Comparison of ENCODE assay signal across 31 cellular contexts in genomic region chr3:122868322-122868721, GRCh38.
"Had no signal": no experiment of that assay in that cellular context is flagged by ENCODE, and none has a peak within 500 bp of the region (broad histone marks: within the 10 kb centered on the region; RNA-seq: fewer than 3 reads in every experiment).

No MANE protein-coding gene starts in this region.

- H3K27ac ChIP-seq: adrenal gland, body of pancreas, brain microvascular endothelial cell, breast epithelium, VCaP had no signal

- FAIRE-seq: astrocyte, TTC549 had no signal

- H3K9me3 ChIP-seq: adrenal gland, body of pancreas, breast epithelium had no signal

- H3K4me1 ChIP-seq: adrenal gland, body of pancreas, breast epithelium had no signal

- H3K27me3 ChIP-seq: adrenal gland, body of pancreas, brain microvascular endothelial cell, breast epithelium had no signal

- H3K4me3 ChIP-seq: adrenal gland, body of pancreas, breast epithelium had no signal

- H3K36me3 ChIP-seq: adrenal gland, brain microvascular endothelial cell, breast epithelium had no signal

- DNase-seq: activated B cell treated with CpG ODN at 0.5 μM for 24 hours; activated CD4-positive, alpha-beta memory T cell treated with anti-CD3 and anti-CD28 coated beads for 36 hours; activated CD4-positive, alpha-beta T cell treated with anti-CD3 and anti-CD28 coated beads for 4 hours; activated CD4-positive, alpha-beta T cell treated with anti-CD3 and anti-CD28 coated beads, Interleukin-2, amount 10 ng/mL, durations not matched to agents 7 days and 5 days; activated CD4-positive, alpha-beta T cell treated with anti-CD3 and anti-CD28 coated beads, Interleukin-2, amount 50 U/mL, for 4 hours; activated CD4-positive, CD25-positive, alpha-beta regulatory T cell treated with anti-CD3 and anti-CD28 coated beads, Interleukin-2, amount 50 U/mL, for 72 hours; activated CD8-positive, alpha-beta memory T cell treated with anti-CD3 and anti-CD28 coated beads, Interleukin-2, amount 50 U/mL, for 4 hours; activated CD8-positive, alpha-beta T cell treated with anti-CD3 and anti-CD28 coated beads for 36 hours; activated effector memory CD4-positive, alpha-beta T cell treated with anti-CD3 and anti-CD28 coated beads, Interleukin-2, amount 50 U/mL, for 16 hours; activated gamma-delta T cell treated with Interleukin-2 at 50 U/mL for 16 hours; activated naive CD4-positive, alpha-beta T cell; activated naive CD4-positive, alpha-beta T cell treated with anti-CD3 and anti-CD28 coated beads for 36 hours; activated naive CD4-positive, alpha-beta T cell treated with anti-CD3 and anti-CD28 coated beads, Interleukin-2, amount 50 U/mL, for 16 hours; activated naive CD8-positive, alpha-beta T cell treated with anti-CD3 and anti-CD28 coated beads for 36 hours; activated T-cell treated with anti-CD3 and anti-CD28 coated beads for 4 hours; activated T-cell treated with anti-CD3 and anti-CD28 coated beads, Interleukin-2, amount 50 U/mL, for 1 hour; activated T-cell treated with anti-CD3 and anti-CD28 coated beads, Interleukin-2, amount 50 U/mL, for 4 hours; activated T-cell treated with anti-CD3 and anti-CD28 coated beads, Interleukin-2, amount 50 U/mL, for 72 hours; adrenal gland; amniotic stem cell; aorta; body of pancreas; brain microvascular endothelial cell; central memory CD4-positive, alpha-beta T cell; T-helper 1 cell; T-helper 2 cell; T-helper 9 cell had no signal
